Comparison of ENCODE assay signal across 8 cellular contexts in genomic region chr17:64056269-64057005, GRCh38. TPM values are rescaled to one million over a fixed set of nuclear protein-coding genes. Genes with fewer than 3 reads are reported as not detected.
DNase-seq lines count a peak whose midpoint lies in the region; ATAC-seq and TF ChIP-seq lines count a peak whose summit lies in the region.

No MANE protein-coding gene starts in this region.

- TF ChIP-seq CTCF in colonic mucosa (IDR thresholded peaks at IDR 0.05): no peak

- H3K9me3 ChIP-seq in HUES48 (ENCODE audit: control insufficient read depth, insufficient read depth, low read length): no peaks in the 10 kb centered on the region
- no peaks in the 10 kb centered on the region for H3K9me3 ChIP-seq in colonic mucosa

- no peak overlapping the region for H3K9ac ChIP-seq in HUES48 (ENCODE audit: low read depth, low read length)
- H3K9ac ChIP-seq in colonic mucosa (ENCODE audit: low read depth in 2 of 2, low read length in 2 of 2): no peak overlapping the region

- intact Hi-C loops in colonic mucosa (cut with DNase I): no loop called here

- no peak overlapping the region for H3K4me3 ChIP-seq in HUES48 (ENCODE audit: low read depth, low read length)
- H3K4me3 ChIP-seq in colonic mucosa: no peak overlapping the region

- no peaks in the 10 kb centered on the region for H3K36me3 ChIP-seq in HUES48 (ENCODE audit: control insufficient read depth, insufficient read depth, low read length)
- peaks cover 6% of the 10 kb centered on the region for H3K36me3 ChIP-seq in colonic mucosa

- H3K27me3 ChIP-seq in HUES48 (ENCODE audit: control insufficient read depth, insufficient read depth, low read length) (no peaks in the 10 kb centered on the region), colonic mucosa (no peaks in the 10 kb centered on the region)

- ATAC-seq in GM18502 (IDR thresholded peaks at IDR 0.05; ENCODE audit: poor library complexity, unreplicated experiment): peak; percentile 77
- ATAC-seq in GM21423 (IDR thresholded peaks at IDR 0.05; ENCODE audit: unreplicated experiment): peak; percentile 77
- ATAC-seq in HG03025 (IDR thresholded peaks at IDR 0.05; ENCODE audit: low FRiP score, unreplicated experiment): no peak

- H3K4me1 ChIP-seq in HUES48 (ENCODE audit: control insufficient read depth, insufficient read depth, low read length): peaks cover 11% of the 10 kb centered on the region
- H3K4me1 ChIP-seq in colonic mucosa: no peaks in the 10 kb centered on the region

- DNase-seq in iPS-NIHi11 (ENCODE audit: low spot score): peak; percentile 77
- no peak for DNase-seq in NCI-H82 (lab: John Stamatoyannopoulos, UW)
- DNase-seq in colonic mucosa: no peak
- no peak for DNase-seq in DMS53 treated with DMSO at 0.1 percent for 48 hours (lab: John Stamatoyannopoulos, UW; ENCODE audit: unreplicated experiment)

- H3K27ac ChIP-seq in HUES48 (ENCODE audit: low read depth, low read length) (peak overlapping the region; percentile 24), colonic mucosa (no peak overlapping the region)

RNA-seq across cellular contexts. Expression of gene ICAM2, which starts 36.0 kb away (rescaled TPM):
- total RNA-seq in colonic mucosa: 1 to 10 TPM; 9.2 to 9.5 TPM

RNA-seq across cellular contexts. Expression of gene PRR29, which starts 58.3 kb away (rescaled TPM):
- under 1 TPM in 1 of 2 donors, not detected in 1; 0.16 TPM for total RNA-seq in colonic mucosa
